16 cellular contexts compared by ENCODE assay signal in the genomic region with DNA sequence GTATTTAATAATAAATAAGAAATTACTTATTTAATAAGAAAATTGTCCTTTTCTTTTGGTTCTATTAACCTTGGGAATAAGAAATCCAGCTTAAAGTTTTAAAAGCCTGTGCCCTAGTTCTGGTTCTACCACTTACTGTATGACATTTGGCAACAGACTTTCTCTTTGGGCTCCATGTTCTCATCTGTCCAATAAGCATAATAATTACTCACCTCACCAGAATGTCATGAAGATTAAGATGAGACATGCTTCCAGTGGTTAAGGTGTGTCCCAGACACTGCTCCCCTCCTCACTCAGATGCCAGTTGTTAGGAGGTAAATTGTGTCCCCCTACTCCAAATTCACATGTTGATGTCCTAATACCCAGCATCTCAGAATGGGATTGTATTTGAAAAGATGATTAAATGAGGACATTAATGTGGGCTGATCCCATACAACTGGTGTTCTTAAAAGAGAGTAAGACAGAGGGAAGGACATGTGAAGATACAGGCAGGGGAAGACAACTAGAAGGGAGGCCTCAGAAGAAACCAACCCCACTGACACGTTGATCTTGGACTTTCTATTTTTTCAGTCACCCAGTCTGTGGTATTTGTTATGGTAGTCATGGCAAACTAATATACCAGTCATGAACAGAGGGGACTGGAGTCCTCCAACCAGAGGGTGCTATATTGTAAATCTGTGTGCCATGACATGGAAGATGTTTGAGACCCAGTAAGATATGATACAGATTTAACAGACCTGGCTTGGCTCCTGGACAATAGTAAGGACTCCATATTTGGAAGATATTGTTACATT. TPM values are rescaled to one million over a fixed set of nuclear protein-coding genes. Genes with fewer than 3 reads are reported as not detected.
A peak's percentile ranks its signal among the peaks of the same experiment; 100 is the strongest.
DNase-seq lines count a peak whose midpoint lies in the region; ATAC-seq and TF ChIP-seq lines count a peak whose summit lies in the region.
"Had no signal": no experiment of that assay in that cellular context is flagged by ENCODE, and none has a peak within 500 bp of the region (broad histone marks: within the 10 kb centered on the region; RNA-seq: fewer than 3 reads in every experiment).

No MANE protein-coding gene starts in this region.

- peaks cover 58% of the 10 kb centered on the region for H3K4me1 Mint-ChIP-seq in T-helper 2 cell treated with Interferon-gamma antibody and Interleukin-4, amounts not matched to agents 5 μg/mL and 100 μg/mL, for 36 hours (ENCODE audit: low read depth)
- peaks cover 39 to 52% (median 39%) of the 10 kb centered on the region in 3 donors for H3K4me1 Mint-ChIP-seq in IgD-negative memory B cell
- peaks cover 18% of the 10 kb centered on the region for H3K4me1 Mint-ChIP-seq in progenitor cell of endocrine pancreas (ENCODE audit: low read depth)

- H3K4me2 ChIP-seq in mammary epithelial cell (ENCODE audit: insufficient read depth, low read depth, low read length): no peak overlapping the region
- H3K4me2 ChIP-seq: BLaER1 had no signal

- H2AFZ ChIP-seq in mammary epithelial cell (ENCODE audit: low read depth, low read length): no peak overlapping the region

- no peaks in the 10 kb centered on the region for H4K20me1 ChIP-seq in mammary epithelial cell (ENCODE audit: insufficient read depth, low read length)

- peaks cover 57% of the 10 kb centered on the region for H3K36me3 Mint-ChIP-seq in T-helper 2 cell treated with Interferon-gamma antibody and Interleukin-4, amounts not matched to agents 5 μg/mL and 100 μg/mL, for 36 hours (ENCODE audit: low read depth)
- H3K36me3 Mint-ChIP-seq in IgD-negative memory B cell (peaks cover 11% of the 10 kb centered on the region), progenitor cell of endocrine pancreas (ENCODE audit: insufficient read depth) (peaks cover 20% of the 10 kb centered on the region)

- no peak for DNase-seq in T-helper 2 cell treated with Interferon-gamma antibody and Interleukin-4, amounts not matched to agents 5 μg/mL and 100 μg/mL, for 36 hours (ENCODE audit: low spot score)
- DNase-seq in T-helper 2 cell: no peak
- DNase-seq in mammary epithelial cell: peak; percentile 73
- no peak for DNase-seq in progenitor cell of endocrine pancreas (ENCODE audit: low spot score, unreplicated experiment)
- DNase-seq in aorta: no peak
- DNase-seq in putamen (ENCODE audit: low spot score): no peak
- DNase-seq: H9, heart left ventricle, NCI-H82, psoas muscle, upper lobe of left lung had no signal

- no peaks in the 10 kb centered on the region for H3K4me1 ChIP-seq in mammary epithelial cell (ENCODE audit: insufficient read depth, low read length)
- no peaks in the 10 kb centered on the region for H3K4me1 ChIP-seq in aorta (ENCODE audit: control insufficient read depth in 1 of 2, insufficient read depth in 2 of 2, low read length in 2 of 2)

- no peak for TF ChIP-seq CTCF in mammary epithelial cell (conservative IDR thresholded peaks at IDR 0.05 in 1 of 2, IDR thresholded peaks at IDR 0.05 in 1 of 2; ENCODE audit: extremely low read depth in 1 of 2, insufficient read depth in 1 of 2, low read depth in 1 of 2, low read length in 2 of 2)
- TF ChIP-seq CTCF in progenitor cell of endocrine pancreas (IDR thresholded peaks at IDR 0.05; ENCODE audit: unreplicated experiment): no peak

- no peaks in the 10 kb centered on the region for H3K79me2 ChIP-seq in mammary epithelial cell (ENCODE audit: insufficient read depth, low read length)

- WGBS in mammary epithelial cell (ENCODE audit: low coverage, missing lambda C conversion rate): 85% methylated on average over 1 of the region's 1 CpG
- WGBS in aorta, 2 donors: 75% methylated on average over 1 of the region's 1 CpG

- dilution Hi-C loops in mammary epithelial cell (cut with HindIII; ENCODE audit: low sequenced_read_pairs): no loop called here

- H3K27me3 ChIP-seq in mammary epithelial cell (ENCODE audit: insufficient read depth, low read length): no peaks in the 10 kb centered on the region
- H3K27me3 ChIP-seq in aorta (ENCODE audit: control insufficient read depth in 1 of 2, insufficient read depth in 2 of 2, low read length in 1 of 2): no peaks in the 10 kb centered on the region
- H3K27me3 ChIP-seq: BLaER1, heart left ventricle, upper lobe of left lung had no signal

- H3K27ac Mint-ChIP-seq in T-helper 2 cell treated with Interferon-gamma antibody and Interleukin-4, amounts not matched to agents 5 μg/mL and 100 μg/mL, for 36 hours: peak overlapping the region; percentile 21
- H3K27ac Mint-ChIP-seq in IgD-negative memory B cell (peak overlapping the region; percentile 66 to 92 (median 90)), progenitor cell of endocrine pancreas (peak overlapping the region; percentile 29)
- H3K27ac Mint-ChIP-seq: H9, WTC11 had no signal

- H3K36me3 ChIP-seq in mammary epithelial cell (ENCODE audit: insufficient read depth, low read length) (peaks cover 13% of the 10 kb centered on the region), aorta (ENCODE audit: control insufficient read depth in 1 of 2, insufficient read depth in 2 of 2, low read length in 1 of 2) (peaks cover 0 to 10% of the 10 kb centered on the region in 2 donors)

- no TSS peak for BruUV-seq in mammary epithelial cell (replicated peaks; lab: Mats Ljungman, UMichigan)

- H3K4me3 Mint-ChIP-seq in T-helper 2 cell treated with Interferon-gamma antibody and Interleukin-4, amounts not matched to agents 5 μg/mL and 100 μg/mL, for 36 hours: no peak overlapping the region
- H3K4me3 Mint-ChIP-seq in IgD-negative memory B cell (peak overlapping the region in 1 of 4 donors; percentile 7), progenitor cell of endocrine pancreas (ENCODE audit: low read depth) (no peak overlapping the region)
- H3K4me3 Mint-ChIP-seq: H9, nephron, WTC11 had no signal

- H3K9ac ChIP-seq in mammary epithelial cell (ENCODE audit: insufficient read depth, low read length): no peak overlapping the region
- H3K9ac ChIP-seq: BLaER1 had no signal

- intact Hi-C loops in mammary epithelial cell (cut with micrococcal nuclease) (no loop called here), aorta (cut with DNase I) (no loop called here)

- no peaks in the 10 kb centered on the region for H3K27me3 Mint-ChIP-seq in T-helper 2 cell treated with Interferon-gamma antibody and Interleukin-4, amounts not matched to agents 5 μg/mL and 100 μg/mL, for 36 hours (ENCODE audit: low read depth)
- no peaks in the 10 kb centered on the region for H3K27me3 Mint-ChIP-seq in IgD-negative memory B cell
- H3K27me3 Mint-ChIP-seq in progenitor cell of endocrine pancreas: peaks cover 5% of the 10 kb centered on the region

- CTCF ChIA-PET in mammary epithelial cell (lab: Charles Lee; ENCODE audit: low non-redundant PET): no interaction called here

- H3K9me3 Mint-ChIP-seq in T-helper 2 cell treated with Interferon-gamma antibody and Interleukin-4, amounts not matched to agents 5 μg/mL and 100 μg/mL, for 36 hours: peaks cover 4% of the 10 kb centered on the region
- no peaks in the 10 kb centered on the region for H3K9me3 Mint-ChIP-seq in IgD-negative memory B cell
- no peaks in the 10 kb centered on the region for H3K9me3 Mint-ChIP-seq in progenitor cell of endocrine pancreas (ENCODE audit: low read depth)
- H3K9me3 Mint-ChIP-seq: H9, nephron had no signal

- H3K4me3 ChIP-seq in mammary epithelial cell (replicated peaks in 1 of 3; ENCODE audit: insufficient read depth in 1 of 3, low read depth in 2 of 3, low read length in 3 of 3): no peak overlapping the region
- H3K4me3 ChIP-seq in aorta (ENCODE audit: low read length in 2 of 2): no peak overlapping the region
- H3K4me3 ChIP-seq: BLaER1, heart left ventricle, psoas muscle, upper lobe of left lung had no signal

- ATAC-seq in HG03159 (IDR thresholded peaks at IDR 0.05; ENCODE audit: unreplicated experiment): no peak
- no peak for ATAC-seq in aorta (ENCODE audit: low FRiP score)
- ATAC-seq: heart left ventricle, psoas muscle, WTC11 had no signal

- H3K27ac ChIP-seq in mammary epithelial cell (ENCODE audit: insufficient read depth, low read depth, low read length): peak overlapping the region; percentile 51
- H3K27ac ChIP-seq in aorta (ENCODE audit: low read depth in 1 of 2, low read length in 2 of 2): no peak overlapping the region
- H3K27ac ChIP-seq: BLaER1, heart left ventricle, psoas muscle had no signal

- in situ Hi-C loops in mammary epithelial cell (cut with MboI; ENCODE audit: low sequenced_read_pairs in 2 of 2): no loop called here

- H3K9me3 ChIP-seq in mammary epithelial cell (replicated peaks; ENCODE audit: insufficient read depth, low read length) (no peaks in the 10 kb centered on the region), aorta (ENCODE audit: control insufficient read depth, low read length) (no peaks in the 10 kb centered on the region)
- H3K9me3 ChIP-seq: psoas muscle, upper lobe of left lung had no signal

RNA-seq across cellular contexts. Expression of gene MICAL1, which starts 6.4 kb away (rescaled TPM):
- polyA plus RNA-seq in IgD-negative memory B cell (23.9 TPM), mammary epithelial cell (18.3 TPM), aorta (100 to 1,000 TPM in 1 of 2 donors, 10 to 100 TPM in 1; 32.4 to 199 TPM)
- total RNA-seq in mammary epithelial cell (10 to 100 TPM; 36.3 to 44.0 TPM), progenitor cell of endocrine pancreas (101 and 102 TPM in 2 replicates), aorta (10 to 100 TPM; 48.8 to 60.8 TPM)
- polyA minus RNA-seq in mammary epithelial cell: 27.0 TPM

RNA-seq across cellular contexts. Expression of gene ZBTB24, which starts 21.1 kb away (rescaled TPM):
- polyA plus RNA-seq in IgD-negative memory B cell (15.5 TPM), mammary epithelial cell (3.4 TPM), aorta (1 to 10 TPM; 2.0 to 3.1 TPM)
- total RNA-seq in mammary epithelial cell (10 to 100 TPM in 1 of 2 donors, 1 to 10 TPM in 1; 7.9 to 10.0 TPM), progenitor cell of endocrine pancreas (10.8 and 11.4 TPM in 2 replicates), aorta (1 to 10 TPM; 6.8 to 8.3 TPM)
- polyA minus RNA-seq in mammary epithelial cell: 5.7 TPM

RNA-seq across cellular contexts. Expression of gene SMPD2, which starts 21.4 kb away (rescaled TPM):
- polyA plus RNA-seq in IgD-negative memory B cell (22.0 TPM), mammary epithelial cell (19.5 TPM), aorta (10 to 100 TPM in 1 of 2 donors, 1 to 10 TPM in 1; 2.5 to 10.6 TPM)
- total RNA-seq in mammary epithelial cell (10 to 100 TPM; 11.3 to 11.7 TPM), progenitor cell of endocrine pancreas (13.6 and 17.5 TPM in 2 replicates), aorta (1 to 10 TPM; 6.6 to 9.5 TPM)
- polyA minus RNA-seq in mammary epithelial cell: 52.3 TPM

RNA-seq across cellular contexts. Expression of gene PPIL6, which starts 21.5 kb away (rescaled TPM):
- 1.1 TPM for polyA plus RNA-seq in IgD-negative memory B cell
- 1 to 10 TPM in 1 of 2 donors, under 1 TPM in 1; 0.61 to 4.2 TPM for total RNA-seq in mammary epithelial cell
- 0.45 TPM for polyA plus RNA-seq in mammary epithelial cell
- polyA minus RNA-seq in mammary epithelial cell: not detected
- total RNA-seq in progenitor cell of endocrine pancreas: 7.0 and 7.9 TPM in 2 replicates
- 1 to 10 TPM; 1.0 to 1.5 TPM for total RNA-seq in aorta
- polyA plus RNA-seq in aorta: 1 to 10 TPM; 1.8 to 2.7 TPM

Comparison
In these comparisons a context has a peak if more than half of its experiments do, and no peak if none do; other contexts are left out.
1. H3K27ac Mint-ChIP-seq: peak in every context shown above with its lines; median percentile 90 in IgD-negative memory B cell; 29 in progenitor cell of endocrine pancreas; 21 in T-helper 2 cell treated with Interferon-gamma antibody and Interleukin-4, amounts not matched to agents 5 μg/mL and 100 μg/mL, for 36 hours.